Comparison of ENCODE assay signal across 32 cellular contexts in the genomic region with DNA sequence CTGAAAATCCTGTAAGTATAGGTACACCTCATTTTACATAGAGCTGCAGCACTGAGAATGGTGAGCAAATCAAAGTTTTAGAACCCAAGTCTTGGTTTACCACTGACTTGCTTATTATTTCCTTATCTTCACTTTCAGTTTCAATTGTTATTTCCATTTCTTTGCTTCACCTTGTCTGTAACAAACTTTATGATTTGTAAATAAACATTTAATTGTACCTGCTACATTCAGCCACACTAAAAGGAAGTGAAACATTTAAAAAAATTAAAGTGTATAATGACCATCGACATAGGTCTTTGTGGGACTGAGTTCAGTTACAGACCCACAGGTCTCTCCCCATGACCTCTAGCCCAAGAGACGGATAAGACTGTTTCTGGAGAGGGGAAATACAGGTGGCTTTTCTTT. TPM values are rescaled to one million over a fixed set of nuclear protein-coding genes. Genes with fewer than 3 reads are reported as not detected.
DNase-seq lines count a peak whose midpoint lies in the region; ATAC-seq and TF ChIP-seq lines count a peak whose summit lies in the region.
"Had no signal": no experiment of that assay in that cellular context is flagged by ENCODE, and none has a peak within 500 bp of the region (broad histone marks: within the 10 kb centered on the region; RNA-seq: fewer than 3 reads in every experiment).

No MANE protein-coding gene starts in this region.

- H3K36me3 Mint-ChIP-seq in activated CD4-positive, alpha-beta T cell treated with anti-CD3 and anti-CD28 coated beads, Interleukin-2, amount 10 ng/mL, durations not matched to agents 7 days and 5 days (ENCODE audit: low read depth), result no peaks in the 10 kb centered on the region
- H3K36me3 Mint-ChIP-seq in IgD-negative memory B cell, result peaks cover 3% of the 10 kb centered on the region
- H3K36me3 Mint-ChIP-seq in activated T-helper 17 cell treated with anti-CD3 and anti-CD28 coated beads, Interleukin-2, amount 50 U/mL, for 72 hours (ENCODE audit: low read depth), result no peaks in the 10 kb centered on the region
- no peaks in the 10 kb centered on the region for H3K36me3 Mint-ChIP-seq in stimulated activated naive B cell treated with anti-CD40 and anti-IgM and Interleukin-4, amounts not matched to agents 10 μg/mL and 1 μg/mL and 100 μg/mL, for 72 hours
- no peaks in the 10 kb centered on the region for H3K36me3 Mint-ChIP-seq in CD8-positive, alpha-beta T cell

- no peaks in the 10 kb centered on the region for H3K36me3 ChIP-seq in CD8-positive, alpha-beta T cell (ENCODE audit: insufficient read depth, low read length)
- H3K36me3 ChIP-seq: gastrocnemius medialis, sigmoid colon, vagina had no signal

- no peaks in the 10 kb centered on the region for H3K9me3 Mint-ChIP-seq in activated CD4-positive, alpha-beta T cell treated with anti-CD3 and anti-CD28 coated beads, Interleukin-2, amount 10 ng/mL, durations not matched to agents 7 days and 5 days
- H3K9me3 Mint-ChIP-seq in IgD-negative memory B cell, result no peaks in the 10 kb centered on the region
- H3K9me3 Mint-ChIP-seq in activated T-helper 17 cell treated with anti-CD3 and anti-CD28 coated beads, Interleukin-2, amount 50 U/mL, for 72 hours, result no peaks in the 10 kb centered on the region
- no peaks in the 10 kb centered on the region for H3K9me3 Mint-ChIP-seq in stimulated activated naive B cell treated with anti-CD40 and anti-IgM and Interleukin-4, amounts not matched to agents 10 μg/mL and 1 μg/mL and 100 μg/mL, for 72 hours
- no peaks in the 10 kb centered on the region for H3K9me3 Mint-ChIP-seq in CD8-positive, alpha-beta T cell
- H3K9me3 Mint-ChIP-seq: activated CD4-positive, alpha-beta memory T cell treated with anti-CD3 and anti-CD28 coated beads, Interleukin-2, amount 10 ng/mL, durations not matched to agents 7 days and 5 days had no signal

- H3K27me3 ChIP-seq in CD8-positive, alpha-beta T cell (ENCODE audit: insufficient read depth, low read length), result no peaks in the 10 kb centered on the region
- H3K27me3 ChIP-seq: gastrocnemius medialis, vagina had no signal

- peaks cover 8% of the 10 kb centered on the region for H3K4me1 ChIP-seq in CD8-positive, alpha-beta T cell (ENCODE audit: insufficient read depth, low read length)
- H3K4me1 ChIP-seq: gastrocnemius medialis, psoas muscle had no signal

- H3K4me3 Mint-ChIP-seq in activated CD4-positive, alpha-beta T cell treated with anti-CD3 and anti-CD28 coated beads, Interleukin-2, amount 10 ng/mL, durations not matched to agents 7 days and 5 days, result peak overlapping the region; percentile 26
- H3K4me3 Mint-ChIP-seq in IgD-negative memory B cell, result peak overlapping the region; percentile 8 to 76 (median 54)
- peak overlapping the region; percentile 5 for H3K4me3 Mint-ChIP-seq in activated T-helper 17 cell treated with anti-CD3 and anti-CD28 coated beads, Interleukin-2, amount 50 U/mL, for 72 hours
- no peak overlapping the region for H3K4me3 Mint-ChIP-seq in stimulated activated naive B cell treated with anti-CD40 and anti-IgM and Interleukin-4, amounts not matched to agents 10 μg/mL and 1 μg/mL and 100 μg/mL, for 72 hours
- no peak overlapping the region for H3K4me3 Mint-ChIP-seq in CD8-positive, alpha-beta T cell
- H3K4me3 Mint-ChIP-seq: activated CD4-positive, alpha-beta memory T cell treated with anti-CD3 and anti-CD28 coated beads, Interleukin-2, amount 10 ng/mL, durations not matched to agents 7 days and 5 days had no signal

- no peak for TF ChIP-seq CTCF in CD8-positive, alpha-beta T cell (IDR thresholded peaks at IDR 0.05)

- POLR2A ChIA-PET in activated CD4-positive, alpha-beta T cell treated with anti-CD3 and anti-CD28 coated beads, Interleukin-2, amount 10 ng/mL, durations not matched to agents 7 days and 5 days (lab: Charles Lee), result no interaction called here
- POLR2A ChIA-PET in CD8-positive, alpha-beta T cell (lab: Charles Lee), result no interaction called here

- no peak overlapping the region for H3K4me3 ChIP-seq in CD8-positive, alpha-beta T cell (ENCODE audit: low read depth, low read length)
- H3K4me3 ChIP-seq: gastrocnemius medialis, psoas muscle, sigmoid colon, thoracic aorta, vagina had no signal

- CTCF ChIA-PET in activated CD4-positive, alpha-beta T cell treated with anti-CD3 and anti-CD28 coated beads, Interleukin-2, amount 10 ng/mL, durations not matched to agents 7 days and 5 days (lab: Charles Lee), result no interaction called here
- CTCF ChIA-PET in CD8-positive, alpha-beta T cell (lab: Charles Lee), result no interaction called here

- peaks cover 2% of the 10 kb centered on the region for H3K27me3 Mint-ChIP-seq in activated CD4-positive, alpha-beta T cell treated with anti-CD3 and anti-CD28 coated beads, Interleukin-2, amount 10 ng/mL, durations not matched to agents 7 days and 5 days
- peaks cover 4% of the 10 kb centered on the region for H3K27me3 Mint-ChIP-seq in IgD-negative memory B cell
- peaks cover 4% of the 10 kb centered on the region for H3K27me3 Mint-ChIP-seq in activated T-helper 17 cell treated with anti-CD3 and anti-CD28 coated beads, Interleukin-2, amount 50 U/mL, for 72 hours
- H3K27me3 Mint-ChIP-seq in stimulated activated naive B cell treated with anti-CD40 and anti-IgM and Interleukin-4, amounts not matched to agents 10 μg/mL and 1 μg/mL and 100 μg/mL, for 72 hours, result peaks cover 8 to 16% of the 10 kb centered on the region in 2 donors
- no peaks in the 10 kb centered on the region for H3K27me3 Mint-ChIP-seq in CD8-positive, alpha-beta T cell (ENCODE audit: low read depth)

- H3K27ac Mint-ChIP-seq in activated CD4-positive, alpha-beta T cell treated with anti-CD3 and anti-CD28 coated beads, Interleukin-2, amount 10 ng/mL, durations not matched to agents 7 days and 5 days, result peak overlapping the region; percentile 72
- H3K27ac Mint-ChIP-seq in IgD-negative memory B cell, result no peak overlapping the region
- peak overlapping the region; percentile 29 for H3K27ac Mint-ChIP-seq in activated T-helper 17 cell treated with anti-CD3 and anti-CD28 coated beads, Interleukin-2, amount 50 U/mL, for 72 hours
- H3K27ac Mint-ChIP-seq in stimulated activated naive B cell treated with anti-CD40 and anti-IgM and Interleukin-4, amounts not matched to agents 10 μg/mL and 1 μg/mL and 100 μg/mL, for 72 hours, result no peak overlapping the region
- no peak overlapping the region for H3K27ac Mint-ChIP-seq in CD8-positive, alpha-beta T cell
- H3K27ac Mint-ChIP-seq: activated CD4-positive, alpha-beta memory T cell treated with anti-CD3 and anti-CD28 coated beads, Interleukin-2, amount 10 ng/mL, durations not matched to agents 7 days and 5 days had no signal

- no peak for DNase-seq in activated CD4-positive, alpha-beta T cell treated with anti-CD3 and anti-CD28 coated beads, Interleukin-2, amount 10 ng/mL, durations not matched to agents 7 days and 5 days
- no peak for DNase-seq in activated CD4-positive, alpha-beta T cell treated with anti-CD3 and anti-CD28 coated beads for 1 hour
- no peak for DNase-seq in stimulated activated naive B cell treated with anti-CD40 and anti-IgM and Interleukin-4, amounts not matched to agents 10 μg/mL and 1 μg/mL and 100 μg/mL, for 72 hours
- DNase-seq in HPDE6-E6E7 (ENCODE audit: extremely low spot score), result no peak
- no peak for DNase-seq in CD8-positive, alpha-beta T cell
- no peak for DNase-seq in NCI-H510A (lab: John Stamatoyannopoulos, UW)
- DNase-seq: activated gamma-delta T cell; Caco-2; DMS79; gastrocnemius medialis; GF-D8; hippocampal formation; mesenchymal stem cell; NCI-H146; NCI-H2107; NCI-H446 treated with DMSO at 0.1 percent for 48 hours; nucleus accumbens; psoas muscle; SHP77 treated with DMSO at 0.1 percent for 48 hours; sigmoid colon; stimulated activated naive CD4-positive, alpha-beta T cell treated with Interleukin-2 at 50 U/mL for 16 hours had no signal

- H3K9me3 ChIP-seq in CD8-positive, alpha-beta T cell (ENCODE audit: low read length), result no peaks in the 10 kb centered on the region
- H3K9me3 ChIP-seq: Caco-2, gastrocnemius medialis, psoas muscle, sigmoid colon, thoracic aorta, vagina had no signal

- peak; percentile 30 for ATAC-seq in activated T-helper 17 cell treated with anti-CD3 and anti-CD28 coated beads, Interleukin-2, amount 50 U/mL, for 72 hours (replicated peaks)
- peak; percentile 39 to 50 for ATAC-seq in stimulated activated naive B cell treated with anti-CD40 and anti-IgM and Interleukin-4, amounts not matched to agents 10 μg/mL and 1 μg/mL and 100 μg/mL, for 72 hours (replicated peaks)
- no peak for ATAC-seq in CD8-positive, alpha-beta T cell
- ATAC-seq: gastrocnemius medialis, HCT116, Panc1, psoas muscle had no signal

- intact Hi-C loops in CD8-positive, alpha-beta T cell (cut with DNase I, micrococcal nuclease), result no loop called here

- no peak overlapping the region for H3K27ac ChIP-seq in CD8-positive, alpha-beta T cell (ENCODE audit: low read depth, low read length)
- H3K27ac ChIP-seq: gastrocnemius medialis, psoas muscle, sigmoid colon, vagina, VCaP had no signal

- H3K4me1 Mint-ChIP-seq in activated CD4-positive, alpha-beta T cell treated with anti-CD3 and anti-CD28 coated beads, Interleukin-2, amount 10 ng/mL, durations not matched to agents 7 days and 5 days, result peaks cover 22% of the 10 kb centered on the region
- H3K4me1 Mint-ChIP-seq in IgD-negative memory B cell, result peaks cover 10 to 11% (median 11%) of the 10 kb centered on the region in 3 donors
- H3K4me1 Mint-ChIP-seq in activated T-helper 17 cell treated with anti-CD3 and anti-CD28 coated beads, Interleukin-2, amount 50 U/mL, for 72 hours, result peaks cover 7% of the 10 kb centered on the region
- H3K4me1 Mint-ChIP-seq in stimulated activated naive B cell treated with anti-CD40 and anti-IgM and Interleukin-4, amounts not matched to agents 10 μg/mL and 1 μg/mL and 100 μg/mL, for 72 hours, result peaks cover 13 to 22% of the 10 kb centered on the region in 2 donors
- peaks cover 10% of the 10 kb centered on the region for H3K4me1 Mint-ChIP-seq in CD8-positive, alpha-beta T cell (ENCODE audit: low read depth)

RNA-seq across cellular contexts. Expression of gene LGR6, which starts 34.4 kb away (rescaled TPM):
- total RNA-seq in activated CD4-positive, alpha-beta T cell treated with anti-CD3 and anti-CD28 coated beads, Interleukin-2, amount 10 ng/mL, durations not matched to agents 7 days and 5 days, result not detected
- not detected for polyA plus RNA-seq in IgD-negative memory B cell
- total RNA-seq in activated T-helper 17 cell treated with anti-CD3 and anti-CD28 coated beads, Interleukin-2, amount 50 U/mL, for 72 hours, result under 1 TPM in 1 of 2 donors, not detected in 1; 0.21 TPM
- 1 to 10 TPM; 1.7 to 1.9 TPM for total RNA-seq in CD8-positive, alpha-beta T cell
- total RNA-seq: A673, dermis microvascular lymphatic vessel endothelial cell, LHCN-M2 had no signal

Comparison
In these comparisons a context has a peak if more than half of its experiments do, and no peak if none do; other contexts are left out.
1. H3K27ac Mint-ChIP-seq: peak in activated CD4-positive, alpha-beta T cell treated with anti-CD3 and anti-CD28 coated beads, Interleukin-2, amount 10 ng/mL, durations not matched to agents 7 days and 5 days (single experiment) and activated T-helper 17 cell treated with anti-CD3 and anti-CD28 coated beads, Interleukin-2, amount 50 U/mL, for 72 hours (single experiment); none in IgD-negative memory B cell (0 of 3), stimulated activated naive B cell treated with anti-CD40 and anti-IgM and Interleukin-4, amounts not matched to agents 10 μg/mL and 1 μg/mL and 100 μg/mL, for 72 hours (single experiment) and CD8-positive, alpha-beta T cell (single experiment).
2. H3K4me3 Mint-ChIP-seq: peak in activated CD4-positive, alpha-beta T cell treated with anti-CD3 and anti-CD28 coated beads, Interleukin-2, amount 10 ng/mL, durations not matched to agents 7 days and 5 days (single experiment), IgD-negative memory B cell (4 of 4) and activated T-helper 17 cell treated with anti-CD3 and anti-CD28 coated beads, Interleukin-2, amount 50 U/mL, for 72 hours (single experiment); none in stimulated activated naive B cell treated with anti-CD40 and anti-IgM and Interleukin-4, amounts not matched to agents 10 μg/mL and 1 μg/mL and 100 μg/mL, for 72 hours (0 of 2) and CD8-positive, alpha-beta T cell (single experiment).